1 cellular context compared by ENCODE assay signal in the genomic region with DNA sequence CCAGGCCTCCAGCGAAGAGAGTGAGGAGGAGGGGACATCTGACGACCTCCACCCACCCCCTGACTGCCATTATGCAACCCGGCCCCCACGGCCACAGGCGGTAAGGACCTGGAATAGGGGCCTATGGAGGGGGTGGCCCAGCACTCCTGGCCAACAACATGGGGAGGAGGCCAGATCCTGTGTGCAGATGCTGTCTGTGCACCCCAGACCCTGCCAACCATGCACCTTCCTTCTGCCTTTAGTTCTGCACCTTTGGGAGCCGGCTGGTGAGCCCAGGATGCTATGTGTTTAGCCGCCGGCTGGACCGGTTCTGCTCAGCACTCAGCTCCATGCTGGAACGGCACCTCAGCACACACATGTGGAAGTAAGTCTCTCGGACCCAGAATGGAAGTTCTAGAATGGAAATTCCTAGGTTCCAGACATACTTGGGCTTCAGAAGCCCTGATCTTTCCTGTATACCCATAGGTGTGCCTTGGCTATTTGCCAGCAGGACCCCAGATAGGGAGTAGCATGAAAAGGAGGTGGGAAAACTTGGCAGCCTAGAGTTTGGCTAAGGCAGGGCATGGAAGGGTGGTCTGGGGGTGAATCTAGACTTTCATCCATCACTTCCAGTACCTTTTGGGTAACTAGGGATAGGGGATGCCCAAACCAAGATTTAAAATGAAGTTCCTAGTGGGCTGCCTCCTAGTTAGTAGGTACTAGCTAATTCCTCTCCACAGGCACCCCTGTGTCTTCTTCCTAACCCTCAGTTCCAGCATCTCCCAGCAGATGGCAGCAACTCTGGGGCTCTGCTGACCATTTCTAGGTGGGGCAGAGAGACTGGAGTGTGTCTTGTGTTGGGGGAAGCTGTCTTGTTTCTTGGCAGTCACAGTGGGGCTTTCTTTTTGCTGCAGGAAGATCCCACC.
TF ChIP-seq lines count a peak whose summit lies in the region.

No MANE protein-coding gene starts in this region.

TF ChIP-seq in K562, 482 proteins besides CTCF, POLR2A, EP300 and RAD21 (continues in another document):
- TF ChIP-seq, protein P1, sequence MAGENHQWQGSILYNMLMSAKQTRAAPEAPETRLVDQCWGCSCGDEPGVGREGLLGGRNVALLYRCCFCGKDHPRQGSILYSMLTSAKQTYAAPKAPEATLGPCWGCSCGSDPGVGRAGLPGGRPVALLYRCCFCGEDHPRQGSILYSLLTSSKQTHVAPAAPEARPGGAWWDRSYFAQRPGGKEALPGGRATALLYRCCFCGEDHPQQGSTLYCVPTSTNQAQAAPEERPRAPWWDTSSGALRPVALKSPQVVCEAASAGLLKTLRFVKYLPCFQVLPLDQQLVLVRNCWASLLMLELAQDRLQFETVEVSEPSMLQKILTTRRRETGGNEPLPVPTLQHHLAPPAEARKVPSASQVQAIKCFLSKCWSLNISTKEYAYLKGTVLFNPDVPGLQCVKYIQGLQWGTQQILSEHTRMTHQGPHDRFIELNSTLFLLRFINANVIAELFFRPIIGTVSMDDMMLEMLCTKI (IDR thresholded peaks at IDR 0.05; ENCODE audit: partially characterized antibody): no peak
- TF ChIP-seq HNRNPUL1 (IDR thresholded peaks at IDR 0.05; ENCODE audit: low read length) (no peak), FOXP1 (CRISPR knock-in tag; IDR thresholded peaks at IDR 0.05) (no peak), CXXC5 (CRISPR knock-in tag; IDR thresholded peaks at IDR 0.05) (no peak), MAZ (CRISPR knock-in tag; conservative IDR thresholded peaks at IDR 0.05 in 1 of 2, IDR thresholded peaks at IDR 0.05 in 1 of 2) (peak in 1 of 2 experiments; percentile 67; a peak in 2 of 4 replicates), ZNF146 (CRISPR knock-in tag; IDR thresholded peaks at IDR 0.05; ENCODE audit: unreplicated experiment) (no peak), CCNT2 (IDR thresholded peaks at IDR 0.05; ENCODE audit: borderline replicate concordance, extremely low read depth, insufficient read length, low read depth, low read length) (no peak), KLF16 (IDR thresholded peaks at IDR 0.05) (no peak), MXI1 (IDR thresholded peaks at IDR 0.05; ENCODE audit: low read depth, low read length) (no peak), ZBTB1 (CRISPR knock-in tag; IDR thresholded peaks at IDR 0.05; ENCODE audit: borderline replicate concordance, low read depth) (no peak), SMC3 (conservative IDR thresholded peaks at IDR 0.05; ENCODE audit: insufficient read depth, low read depth, low read length) (peak; percentile 83), SIN3A (IDR thresholded peaks at IDR 0.05; ENCODE audit: borderline replicate concordance in 2 of 2, control insufficient read depth in 1 of 2, low read depth in 2 of 2, low read length in 2 of 2) (no peak), TBP (optimal IDR thresholded peaks at IDR 0.05; ENCODE audit: low read depth, low read length) (no peak), NEUROD1 (IDR thresholded peaks at IDR 0.05; ENCODE audit: borderline replicate concordance, low read depth, low read length, partially characterized antibody) (peak; percentile 25), SAFB (IDR thresholded peaks at IDR 0.05; ENCODE audit: borderline replicate concordance, low read depth, low read length) (no peak), ZNF133 (CRISPR knock-in tag; IDR thresholded peaks at IDR 0.05) (no peak), PCBP2 (IDR thresholded peaks at IDR 0.05; ENCODE audit: low read depth, low read length, poor library complexity, severe bottlenecking) (no peak), PHTF2 (CRISPR knock-in tag; IDR thresholded peaks at IDR 0.05) (no peak)
- TF ChIP-seq, protein P2, sequence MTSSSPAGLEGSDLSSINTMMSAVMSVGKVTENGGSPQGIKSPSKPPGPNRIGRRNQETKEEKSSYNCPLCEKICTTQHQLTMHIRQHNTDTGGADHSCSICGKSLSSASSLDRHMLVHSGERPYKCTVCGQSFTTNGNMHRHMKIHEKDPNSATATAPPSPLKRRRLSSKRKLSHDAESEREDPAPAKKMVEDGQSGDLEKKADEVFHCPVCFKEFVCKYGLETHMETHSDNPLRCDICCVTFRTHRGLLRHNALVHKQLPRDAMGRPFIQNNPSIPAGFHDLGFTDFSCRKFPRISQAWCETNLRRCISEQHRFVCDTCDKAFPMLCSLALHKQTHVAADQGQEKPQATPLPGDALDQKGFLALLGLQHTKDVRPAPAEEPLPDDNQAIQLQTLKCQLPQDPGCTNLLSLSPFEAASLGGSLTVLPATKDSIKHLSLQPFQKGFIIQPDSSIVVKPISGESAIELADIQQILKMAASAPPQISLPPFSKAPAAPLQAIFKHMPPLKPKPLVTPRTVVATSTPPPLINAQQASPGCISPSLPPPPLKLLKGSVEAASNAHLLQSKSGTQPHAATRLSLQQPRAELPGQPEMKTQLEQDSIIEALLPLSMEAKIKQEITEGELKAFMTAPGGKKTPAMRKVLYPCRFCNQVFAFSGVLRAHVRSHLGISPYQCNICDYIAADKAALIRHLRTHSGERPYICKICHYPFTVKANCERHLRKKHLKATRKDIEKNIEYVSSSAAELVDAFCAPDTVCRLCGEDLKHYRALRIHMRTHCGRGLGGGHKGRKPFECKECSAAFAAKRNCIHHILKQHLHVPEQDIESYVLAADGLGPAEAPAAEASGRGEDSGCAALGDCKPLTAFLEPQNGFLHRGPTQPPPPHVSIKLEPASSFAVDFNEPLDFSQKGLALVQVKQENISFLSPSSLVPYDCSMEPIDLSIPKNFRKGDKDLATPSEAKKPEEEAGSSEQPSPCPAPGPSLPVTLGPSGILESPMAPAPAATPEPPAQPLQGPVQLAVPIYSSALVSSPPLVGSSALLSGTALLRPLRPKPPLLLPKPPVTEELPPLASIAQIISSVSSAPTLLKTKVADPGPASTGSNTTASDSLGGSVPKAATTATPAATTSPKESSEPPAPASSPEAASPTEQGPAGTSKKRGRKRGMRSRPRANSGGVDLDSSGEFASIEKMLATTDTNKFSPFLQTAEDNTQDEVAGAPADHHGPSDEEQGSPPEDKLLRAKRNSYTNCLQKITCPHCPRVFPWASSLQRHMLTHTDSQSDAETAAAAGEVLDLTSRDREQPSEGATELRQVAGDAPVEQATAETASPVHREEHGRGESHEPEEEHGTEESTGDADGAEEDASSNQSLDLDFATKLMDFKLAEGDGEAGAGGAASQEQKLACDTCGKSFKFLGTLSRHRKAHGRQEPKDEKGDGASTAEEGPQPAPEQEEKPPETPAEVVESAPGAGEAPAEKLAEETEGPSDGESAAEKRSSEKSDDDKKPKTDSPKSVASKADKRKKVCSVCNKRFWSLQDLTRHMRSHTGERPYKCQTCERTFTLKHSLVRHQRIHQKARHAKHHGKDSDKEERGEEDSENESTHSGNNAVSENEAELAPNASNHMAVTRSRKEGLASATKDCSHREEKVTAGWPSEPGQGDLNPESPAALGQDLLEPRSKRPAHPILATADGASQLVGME (CRISPR knock-in tag; IDR thresholded peaks at IDR 0.05): no peak
- TF ChIP-seq, protein P3, sequence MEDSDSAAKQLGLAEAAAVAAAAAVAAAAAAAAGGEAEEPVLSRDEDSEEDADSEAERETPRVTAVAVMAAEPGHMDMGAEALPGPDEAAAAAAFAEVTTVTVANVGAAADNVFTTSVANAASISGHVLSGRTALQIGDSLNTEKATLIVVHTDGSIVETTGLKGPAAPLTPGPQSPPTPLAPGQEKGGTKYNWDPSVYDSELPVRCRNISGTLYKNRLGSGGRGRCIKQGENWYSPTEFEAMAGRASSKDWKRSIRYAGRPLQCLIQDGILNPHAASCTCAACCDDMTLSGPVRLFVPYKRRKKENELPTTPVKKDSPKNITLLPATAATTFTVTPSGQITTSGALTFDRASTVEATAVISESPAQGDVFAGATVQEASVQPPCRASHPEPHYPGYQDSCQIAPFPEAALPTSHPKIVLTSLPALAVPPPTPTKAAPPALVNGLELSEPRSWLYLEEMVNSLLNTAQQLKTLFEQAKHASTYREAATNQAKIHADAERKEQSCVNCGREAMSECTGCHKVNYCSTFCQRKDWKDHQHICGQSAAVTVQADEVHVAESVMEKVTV (CRISPR knock-in tag; IDR thresholded peaks at IDR 0.05): peak; percentile 54; the same call in 1 of the 2 replicates
- TF ChIP-seq, protein P4, sequence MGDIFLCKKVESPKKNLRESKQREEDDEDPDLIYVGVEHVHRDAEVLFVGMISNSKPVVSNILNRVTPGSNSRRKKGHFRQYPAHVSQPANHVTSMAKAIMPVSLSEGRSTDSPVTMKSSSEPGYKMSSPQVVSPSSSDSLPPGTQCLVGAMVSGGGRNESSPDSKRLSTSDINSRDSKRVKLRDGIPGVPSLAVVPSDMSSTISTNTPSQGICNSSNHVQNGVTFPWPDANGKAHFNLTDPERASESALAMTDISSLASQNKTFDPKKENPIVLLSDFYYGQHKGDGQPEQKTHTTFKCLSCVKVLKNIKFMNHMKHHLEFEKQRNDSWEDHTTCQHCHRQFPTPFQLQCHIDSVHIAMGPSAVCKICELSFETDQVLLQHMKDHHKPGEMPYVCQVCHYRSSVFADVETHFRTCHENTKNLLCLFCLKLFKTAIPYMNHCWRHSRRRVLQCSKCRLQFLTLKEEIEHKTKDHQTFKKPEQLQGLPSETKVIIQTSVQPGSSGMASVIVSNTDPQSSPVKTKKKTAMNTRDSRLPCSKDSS (IDR thresholded peaks at IDR 0.05; ENCODE audit: low read depth, partially characterized antibody): no peak
- TF ChIP-seq, protein P5, sequence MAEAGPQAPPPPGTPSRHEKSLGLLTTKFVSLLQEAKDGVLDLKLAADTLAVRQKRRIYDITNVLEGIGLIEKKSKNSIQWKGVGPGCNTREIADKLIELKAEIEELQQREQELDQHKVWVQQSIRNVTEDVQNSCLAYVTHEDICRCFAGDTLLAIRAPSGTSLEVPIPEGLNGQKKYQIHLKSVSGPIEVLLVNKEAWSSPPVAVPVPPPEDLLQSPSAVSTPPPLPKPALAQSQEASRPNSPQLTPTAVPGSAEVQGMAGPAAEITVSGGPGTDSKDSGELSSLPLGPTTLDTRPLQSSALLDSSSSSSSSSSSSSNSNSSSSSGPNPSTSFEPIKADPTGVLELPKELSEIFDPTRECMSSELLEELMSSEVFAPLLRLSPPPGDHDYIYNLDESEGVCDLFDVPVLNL (CRISPR knock-in tag; IDR thresholded peaks at IDR 0.05; ENCODE audit: low read depth): no peak
- TF ChIP-seq, protein P6, sequence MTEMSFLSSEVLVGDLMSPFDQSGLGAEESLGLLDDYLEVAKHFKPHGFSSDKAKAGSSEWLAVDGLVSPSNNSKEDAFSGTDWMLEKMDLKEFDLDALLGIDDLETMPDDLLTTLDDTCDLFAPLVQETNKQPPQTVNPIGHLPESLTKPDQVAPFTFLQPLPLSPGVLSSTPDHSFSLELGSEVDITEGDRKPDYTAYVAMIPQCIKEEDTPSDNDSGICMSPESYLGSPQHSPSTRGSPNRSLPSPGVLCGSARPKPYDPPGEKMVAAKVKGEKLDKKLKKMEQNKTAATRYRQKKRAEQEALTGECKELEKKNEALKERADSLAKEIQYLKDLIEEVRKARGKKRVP (CRISPR knock-in tag; IDR thresholded peaks at IDR 0.05): no peak
- TF ChIP-seq, protein P7, sequence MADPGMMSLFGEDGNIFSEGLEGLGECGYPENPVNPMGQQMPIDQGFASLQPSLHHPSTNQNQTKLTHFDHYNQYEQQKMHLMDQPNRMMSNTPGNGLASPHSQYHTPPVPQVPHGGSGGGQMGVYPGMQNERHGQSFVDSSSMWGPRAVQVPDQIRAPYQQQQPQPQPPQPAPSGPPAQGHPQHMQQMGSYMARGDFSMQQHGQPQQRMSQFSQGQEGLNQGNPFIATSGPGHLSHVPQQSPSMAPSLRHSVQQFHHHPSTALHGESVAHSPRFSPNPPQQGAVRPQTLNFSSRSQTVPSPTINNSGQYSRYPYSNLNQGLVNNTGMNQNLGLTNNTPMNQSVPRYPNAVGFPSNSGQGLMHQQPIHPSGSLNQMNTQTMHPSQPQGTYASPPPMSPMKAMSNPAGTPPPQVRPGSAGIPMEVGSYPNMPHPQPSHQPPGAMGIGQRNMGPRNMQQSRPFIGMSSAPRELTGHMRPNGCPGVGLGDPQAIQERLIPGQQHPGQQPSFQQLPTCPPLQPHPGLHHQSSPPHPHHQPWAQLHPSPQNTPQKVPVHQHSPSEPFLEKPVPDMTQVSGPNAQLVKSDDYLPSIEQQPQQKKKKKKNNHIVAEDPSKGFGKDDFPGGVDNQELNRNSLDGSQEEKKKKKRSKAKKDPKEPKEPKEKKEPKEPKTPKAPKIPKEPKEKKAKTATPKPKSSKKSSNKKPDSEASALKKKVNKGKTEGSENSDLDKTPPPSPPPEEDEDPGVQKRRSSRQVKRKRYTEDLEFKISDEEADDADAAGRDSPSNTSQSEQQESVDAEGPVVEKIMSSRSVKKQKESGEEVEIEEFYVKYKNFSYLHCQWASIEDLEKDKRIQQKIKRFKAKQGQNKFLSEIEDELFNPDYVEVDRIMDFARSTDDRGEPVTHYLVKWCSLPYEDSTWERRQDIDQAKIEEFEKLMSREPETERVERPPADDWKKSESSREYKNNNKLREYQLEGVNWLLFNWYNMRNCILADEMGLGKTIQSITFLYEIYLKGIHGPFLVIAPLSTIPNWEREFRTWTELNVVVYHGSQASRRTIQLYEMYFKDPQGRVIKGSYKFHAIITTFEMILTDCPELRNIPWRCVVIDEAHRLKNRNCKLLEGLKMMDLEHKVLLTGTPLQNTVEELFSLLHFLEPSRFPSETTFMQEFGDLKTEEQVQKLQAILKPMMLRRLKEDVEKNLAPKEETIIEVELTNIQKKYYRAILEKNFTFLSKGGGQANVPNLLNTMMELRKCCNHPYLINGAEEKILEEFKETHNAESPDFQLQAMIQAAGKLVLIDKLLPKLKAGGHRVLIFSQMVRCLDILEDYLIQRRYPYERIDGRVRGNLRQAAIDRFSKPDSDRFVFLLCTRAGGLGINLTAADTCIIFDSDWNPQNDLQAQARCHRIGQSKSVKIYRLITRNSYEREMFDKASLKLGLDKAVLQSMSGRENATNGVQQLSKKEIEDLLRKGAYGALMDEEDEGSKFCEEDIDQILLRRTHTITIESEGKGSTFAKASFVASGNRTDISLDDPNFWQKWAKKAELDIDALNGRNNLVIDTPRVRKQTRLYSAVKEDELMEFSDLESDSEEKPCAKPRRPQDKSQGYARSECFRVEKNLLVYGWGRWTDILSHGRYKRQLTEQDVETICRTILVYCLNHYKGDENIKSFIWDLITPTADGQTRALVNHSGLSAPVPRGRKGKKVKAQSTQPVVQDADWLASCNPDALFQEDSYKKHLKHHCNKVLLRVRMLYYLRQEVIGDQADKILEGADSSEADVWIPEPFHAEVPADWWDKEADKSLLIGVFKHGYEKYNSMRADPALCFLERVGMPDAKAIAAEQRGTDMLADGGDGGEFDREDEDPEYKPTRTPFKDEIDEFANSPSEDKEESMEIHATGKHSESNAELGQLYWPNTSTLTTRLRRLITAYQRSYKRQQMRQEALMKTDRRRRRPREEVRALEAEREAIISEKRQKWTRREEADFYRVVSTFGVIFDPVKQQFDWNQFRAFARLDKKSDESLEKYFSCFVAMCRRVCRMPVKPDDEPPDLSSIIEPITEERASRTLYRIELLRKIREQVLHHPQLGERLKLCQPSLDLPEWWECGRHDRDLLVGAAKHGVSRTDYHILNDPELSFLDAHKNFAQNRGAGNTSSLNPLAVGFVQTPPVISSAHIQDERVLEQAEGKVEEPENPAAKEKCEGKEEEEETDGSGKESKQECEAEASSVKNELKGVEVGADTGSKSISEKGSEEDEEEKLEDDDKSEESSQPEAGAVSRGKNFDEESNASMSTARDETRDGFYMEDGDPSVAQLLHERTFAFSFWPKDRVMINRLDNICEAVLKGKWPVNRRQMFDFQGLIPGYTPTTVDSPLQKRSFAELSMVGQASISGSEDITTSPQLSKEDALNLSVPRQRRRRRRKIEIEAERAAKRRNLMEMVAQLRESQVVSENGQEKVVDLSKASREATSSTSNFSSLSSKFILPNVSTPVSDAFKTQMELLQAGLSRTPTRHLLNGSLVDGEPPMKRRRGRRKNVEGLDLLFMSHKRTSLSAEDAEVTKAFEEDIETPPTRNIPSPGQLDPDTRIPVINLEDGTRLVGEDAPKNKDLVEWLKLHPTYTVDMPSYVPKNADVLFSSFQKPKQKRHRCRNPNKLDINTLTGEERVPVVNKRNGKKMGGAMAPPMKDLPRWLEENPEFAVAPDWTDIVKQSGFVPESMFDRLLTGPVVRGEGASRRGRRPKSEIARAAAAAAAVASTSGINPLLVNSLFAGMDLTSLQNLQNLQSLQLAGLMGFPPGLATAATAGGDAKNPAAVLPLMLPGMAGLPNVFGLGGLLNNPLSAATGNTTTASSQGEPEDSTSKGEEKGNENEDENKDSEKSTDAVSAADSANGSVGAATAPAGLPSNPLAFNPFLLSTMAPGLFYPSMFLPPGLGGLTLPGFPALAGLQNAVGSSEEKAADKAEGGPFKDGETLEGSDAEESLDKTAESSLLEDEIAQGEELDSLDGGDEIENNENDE (IDR thresholded peaks at IDR 0.05; ENCODE audit: low read depth, low read length): no peak
